In the genomic region with DNA sequence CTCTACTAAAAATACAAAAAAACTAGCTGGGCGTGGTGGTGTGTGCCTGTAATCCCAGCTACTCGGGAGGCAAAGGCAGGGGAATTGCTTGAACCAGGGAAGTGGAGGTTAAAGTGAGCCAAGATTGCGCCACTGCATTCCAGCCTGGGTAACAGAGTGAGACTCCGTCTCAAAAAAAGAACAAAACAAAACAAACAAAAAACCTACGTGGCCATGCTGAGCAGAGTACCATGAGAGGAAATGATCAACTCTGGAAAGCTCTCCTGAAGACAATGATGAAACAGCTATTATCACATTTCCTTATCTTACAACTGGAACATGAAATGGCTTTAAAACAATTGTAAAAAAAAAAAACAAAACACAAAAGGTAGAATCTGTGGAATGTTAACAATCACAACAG, we compare ENCODE assay signal across 14 cellular contexts.
A peak's percentile ranks its signal among the peaks of the same experiment; 100 is the strongest.
DNase-seq lines count a peak whose midpoint lies in the region; ATAC-seq and TF ChIP-seq lines count a peak whose summit lies in the region.
"Had no signal": no experiment of that assay in that cellular context is flagged by ENCODE, and none has a peak within 500 bp of the region (broad histone marks: within the 10 kb centered on the region; RNA-seq: fewer than 3 reads in every experiment).

No MANE protein-coding gene starts in this region.

- no peaks in the 10 kb centered on the region for H3K27me3 ChIP-seq in skeletal muscle tissue (ENCODE audit: control insufficient read depth in 3 of 3, insufficient read depth in 3 of 3, low read length in 3 of 3)

- CTCF ChIA-PET in HEK293 (lab: Yijun Ruan, JAX) = interaction anchor here (0.9 to 1.0 kb wide), 2 partner anchors 11 to 17 kb away, joined by 3 read pairs; no protein-coding TSS in a partner anchor

- peaks cover 79% of the 10 kb centered on the region for H3K36me3 Mint-ChIP-seq in activated T-helper 17 cell treated with anti-CD3 and anti-CD28 coated beads, Interleukin-2, amount 50 U/mL, for 72 hours (ENCODE audit: low read depth)

- no peaks in the 10 kb centered on the region for H3K9me3 ChIP-seq in HEK293 (ENCODE audit: control insufficient read depth, insufficient read depth, low read depth, low read length)
- H3K9me3 ChIP-seq in skeletal muscle tissue (ENCODE audit: control insufficient read depth in 3 of 3, low read length in 3 of 3) = no peaks in the 10 kb centered on the region

- POLR2A ChIA-PET in HEK293 (lab: Yijun Ruan, JAX) = interaction anchor here (0.6 kb wide), 1 partner anchor 75 kb away, joined by 3 read pairs; a partner anchor contains a TSS

- no peaks in the 10 kb centered on the region for H3K27me3 Mint-ChIP-seq in activated T-helper 17 cell treated with anti-CD3 and anti-CD28 coated beads, Interleukin-2, amount 50 U/mL, for 72 hours
- H3K27me3 Mint-ChIP-seq: activated B cell treated with CpG ODN at 0.5 μM for 24 hours; activated naive CD4-positive, alpha-beta T cell treated with anti-CD3 and anti-CD28 coated beads, Interleukin-2, amount 50 U/mL, for 24 hours; memory B cell had no signal

- no peak for ATAC-seq in activated T-helper 17 cell treated with anti-CD3 and anti-CD28 coated beads, Interleukin-2, amount 50 U/mL, for 72 hours (replicated peaks)

- H3K9ac ChIP-seq in skeletal muscle tissue (ENCODE audit: low read depth in 1 of 3, low read length in 3 of 3) = no peak overlapping the region

- H3K9me3 Mint-ChIP-seq in activated T-helper 17 cell treated with anti-CD3 and anti-CD28 coated beads, Interleukin-2, amount 50 U/mL, for 72 hours = no peaks in the 10 kb centered on the region
- H3K9me3 Mint-ChIP-seq: activated B cell treated with CpG ODN at 0.5 μM for 24 hours; activated naive CD4-positive, alpha-beta T cell treated with anti-CD3 and anti-CD28 coated beads, Interleukin-2, amount 50 U/mL, for 24 hours; memory B cell had no signal

- no peak overlapping the region for H3K4me3 ChIP-seq in HEK293 (ENCODE audit: low read depth, low read length)
- H3K4me3 ChIP-seq in skeletal muscle tissue (ENCODE audit: low read length in 3 of 3) = no peak overlapping the region
- H3K4me3 ChIP-seq: PC-9 had no signal

- peaks cover 5% of the 10 kb centered on the region for H3K4me1 Mint-ChIP-seq in activated T-helper 17 cell treated with anti-CD3 and anti-CD28 coated beads, Interleukin-2, amount 50 U/mL, for 72 hours

- peaks cover 4% of the 10 kb centered on the region; the same call in 1 of the 2 replicates for H3K4me1 ChIP-seq in HEK293 (ENCODE audit: control insufficient read depth, insufficient read depth, low read length)
- peaks cover 2 to 15% (median 10%) of the 10 kb centered on the region in 3 donors for H3K4me1 ChIP-seq in skeletal muscle tissue (ENCODE audit: control insufficient read depth in 3 of 3, insufficient read depth in 3 of 3, low read length in 3 of 3)

- peaks cover 0 to 28% of the 10 kb centered on the region in 2 experiments; a peak in 2 of 3 replicates for H3K36me3 ChIP-seq in HEK293 (ENCODE audit: control insufficient read depth in 2 of 2, insufficient read depth in 1 of 2, low read length in 2 of 2)
- peaks cover 9 to 18% (median 13%) of the 10 kb centered on the region in 3 donors for H3K36me3 ChIP-seq in skeletal muscle tissue (ENCODE audit: control insufficient read depth in 3 of 3, insufficient read depth in 3 of 3, low read length in 3 of 3)

- peak overlapping the region; percentile 28 for H3K27ac Mint-ChIP-seq in activated T-helper 17 cell treated with anti-CD3 and anti-CD28 coated beads, Interleukin-2, amount 50 U/mL, for 72 hours
- H3K27ac Mint-ChIP-seq: activated B cell treated with CpG ODN at 0.5 μM for 24 hours, memory B cell had no signal

- H3K27ac ChIP-seq in HEK293 (ENCODE audit: extremely low read depth, low read depth, low read length) (no peak overlapping the region), skeletal muscle tissue (ENCODE audit: low read depth, low read length) (peak overlapping the region; percentile 62)
- H3K27ac ChIP-seq: PC-9 had no signal

- DNase-seq in glomerular endothelial cell (ENCODE audit: extremely low read depth, low read depth, low spot score) = peak; percentile 79
- no peak for DNase-seq in foreskin melanocyte
- DNase-seq in D341Med (ENCODE audit: low spot score) = no peak
- no peak for DNase-seq in SKM-1 treated with dmso at 0.1 percent for 144 hours (lab: John Stamatoyannopoulos, UW; ENCODE audit: unreplicated experiment)
- no peak for DNase-seq in HUDEP-2 (lab: John Stamatoyannopoulos, UW; ENCODE audit: unreplicated experiment in 76 of 76)
- DNase-seq: activated B cell treated with CpG ODN at 0.5 μM for 24 hours, DND-41, NCI-H1436, PC-9 had no signal

- TF ChIP-seq CTCF in HEK293 (tag by site-specific recombination; IDR thresholded peaks at IDR 0.05) = no peak

- no peak overlapping the region for H3K4me3 Mint-ChIP-seq in activated T-helper 17 cell treated with anti-CD3 and anti-CD28 coated beads, Interleukin-2, amount 50 U/mL, for 72 hours
- H3K4me3 Mint-ChIP-seq: activated B cell treated with CpG ODN at 0.5 μM for 24 hours; activated naive CD4-positive, alpha-beta T cell treated with anti-CD3 and anti-CD28 coated beads, Interleukin-2, amount 50 U/mL, for 24 hours; memory B cell had no signal

TF ChIP-seq in HEK293, 187 proteins besides CTCF, POLR2A, EP300 and RAD21:
- TF ChIP-seq ZNF549 (tag by site-specific recombination; IDR thresholded peaks at IDR 0.05) = no peak
- TF ChIP-seq ZNF423 (tag by site-specific recombination; IDR thresholded peaks at IDR 0.05) = no peak
- no peak for TF ChIP-seq ZNF670 (tag by site-specific recombination; IDR thresholded peaks at IDR 0.05; ENCODE audit: low read depth)
- no peak for TF ChIP-seq ZNF324 (tag by site-specific recombination; IDR thresholded peaks at IDR 0.05)
- no peak for TF ChIP-seq ZXDB (tag by site-specific recombination; IDR thresholded peaks at IDR 0.05)
- TF ChIP-seq FEZF1 (tag by site-specific recombination; IDR thresholded peaks at IDR 0.05) = peak; percentile 83
- no peak for TF ChIP-seq ZNF837 (tag by site-specific recombination; IDR thresholded peaks at IDR 0.05)
- no peak for TF ChIP-seq ZNF785 (tag by site-specific recombination; IDR thresholded peaks at IDR 0.05)
- TF ChIP-seq, protein P1, sequence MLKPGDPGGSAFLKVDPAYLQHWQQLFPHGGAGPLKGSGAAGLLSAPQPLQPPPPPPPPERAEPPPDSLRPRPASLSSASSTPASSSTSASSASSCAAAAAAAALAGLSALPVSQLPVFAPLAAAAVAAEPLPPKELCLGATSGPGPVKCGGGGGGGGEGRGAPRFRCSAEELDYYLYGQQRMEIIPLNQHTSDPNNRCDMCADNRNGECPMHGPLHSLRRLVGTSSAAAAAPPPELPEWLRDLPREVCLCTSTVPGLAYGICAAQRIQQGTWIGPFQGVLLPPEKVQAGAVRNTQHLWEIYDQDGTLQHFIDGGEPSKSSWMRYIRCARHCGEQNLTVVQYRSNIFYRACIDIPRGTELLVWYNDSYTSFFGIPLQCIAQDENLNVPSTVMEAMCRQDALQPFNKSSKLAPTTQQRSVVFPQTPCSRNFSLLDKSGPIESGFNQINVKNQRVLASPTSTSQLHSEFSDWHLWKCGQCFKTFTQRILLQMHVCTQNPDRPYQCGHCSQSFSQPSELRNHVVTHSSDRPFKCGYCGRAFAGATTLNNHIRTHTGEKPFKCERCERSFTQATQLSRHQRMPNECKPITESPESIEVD (tag by site-specific recombination; IDR thresholded peaks at IDR 0.05) = 0 out of 2 replicates have a peak, but pooled peaks have one; percentile 16
- TF ChIP-seq SETDB1 (IDR thresholded peaks at IDR 0.05; ENCODE audit: insufficient read length, low read length) = peak; percentile 19
- TF ChIP-seq, protein P2, sequence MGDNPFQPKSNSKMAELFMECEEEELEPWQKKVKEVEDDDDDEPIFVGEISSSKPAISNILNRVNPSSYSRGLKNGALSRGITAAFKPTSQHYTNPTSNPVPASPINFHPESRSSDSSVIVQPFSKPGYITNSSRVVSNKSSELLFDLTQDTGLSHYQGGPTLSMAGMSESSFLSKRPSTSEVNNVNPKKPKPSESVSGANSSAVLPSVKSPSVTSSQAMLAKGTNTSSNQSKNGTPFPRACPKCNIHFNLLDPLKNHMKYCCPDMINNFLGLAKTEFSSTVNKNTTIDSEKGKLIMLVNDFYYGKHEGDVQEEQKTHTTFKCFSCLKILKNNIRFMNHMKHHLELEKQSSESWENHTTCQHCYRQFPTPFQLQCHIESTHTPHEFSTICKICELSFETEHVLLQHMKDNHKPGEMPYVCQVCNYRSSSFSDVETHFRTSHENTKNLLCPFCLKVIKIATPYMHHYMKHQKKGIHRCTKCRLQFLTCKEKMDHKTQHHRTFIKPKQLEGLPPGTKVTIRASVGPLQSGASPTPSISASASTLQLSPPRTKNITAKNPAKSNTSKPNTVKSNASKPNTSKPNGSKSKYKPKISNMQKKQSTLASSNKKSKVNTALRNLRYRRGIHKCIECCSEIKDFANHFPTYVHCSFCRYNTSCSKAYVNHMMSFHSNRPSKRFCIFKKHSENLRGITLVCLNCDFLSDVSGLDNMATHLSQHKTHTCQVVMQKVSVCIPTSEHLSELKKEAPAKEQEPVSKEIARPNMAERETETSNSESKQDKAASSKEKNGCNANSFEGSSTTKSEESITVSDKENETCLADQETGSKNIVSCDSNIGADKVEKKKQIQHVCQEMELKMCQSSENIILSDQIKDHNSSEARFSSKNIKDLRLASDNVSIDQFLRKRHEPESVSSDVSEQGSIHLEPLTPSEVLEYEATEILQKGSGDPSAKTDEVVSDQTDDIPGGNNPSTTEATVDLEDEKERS (tag by site-specific recombination; IDR thresholded peaks at IDR 0.05) = no peak
- TF ChIP-seq KLF9 (tag by site-specific recombination; IDR thresholded peaks at IDR 0.05; ENCODE audit: low read depth) = no peak
- 0 out of 2 replicates have a peak, but pooled peaks have one; percentile 12 for TF ChIP-seq ZNF600 (tag by site-specific recombination; IDR thresholded peaks at IDR 0.05)
- no peak for TF ChIP-seq MEIS1 (CRISPR knock-in tag; IDR thresholded peaks at IDR 0.05; ENCODE audit: borderline replicate concordance)
